10 cellular contexts compared by ENCODE assay signal in the genomic region with DNA sequence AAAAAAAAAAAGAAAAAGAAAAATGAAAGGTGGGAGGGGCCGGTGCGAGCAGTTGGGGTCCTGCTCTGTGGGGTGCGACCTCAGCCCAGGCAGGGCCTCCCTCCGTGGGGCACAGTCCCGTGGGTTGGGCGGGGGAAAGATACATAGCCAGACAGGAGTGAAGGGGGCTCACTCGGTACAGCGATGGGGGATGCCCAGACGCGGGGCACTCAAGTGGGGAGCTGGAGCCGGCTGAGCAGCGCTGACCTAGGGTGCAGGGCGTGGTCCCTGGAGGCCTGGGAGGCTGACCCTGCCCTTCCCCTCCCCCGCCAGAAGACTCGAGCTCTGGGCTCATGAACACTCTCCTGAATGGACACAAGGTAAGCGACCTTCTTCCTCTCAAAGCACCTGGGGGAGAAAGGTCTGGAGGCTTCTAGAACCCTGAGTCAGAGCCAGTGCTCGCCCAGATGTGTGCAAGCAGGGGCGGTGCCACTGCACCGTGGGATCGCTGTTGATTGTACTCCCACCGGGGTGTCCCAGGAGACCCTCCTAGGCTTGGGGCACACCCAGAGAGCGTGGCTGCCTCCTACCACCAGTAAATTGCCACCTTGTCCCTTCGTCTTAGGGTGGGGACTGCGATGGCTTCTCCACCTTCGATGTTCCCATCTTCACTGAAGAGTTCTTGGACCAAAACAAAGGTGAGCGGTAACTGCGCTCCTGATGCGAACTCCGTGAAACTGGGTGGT. TPM values are rescaled to one million over a fixed set of nuclear protein-coding genes. Genes with fewer than 3 reads are reported as not detected.
A peak's percentile ranks its signal among the peaks of the same experiment; 100 is the strongest.
DNase-seq lines count a peak whose midpoint lies in the region; TF ChIP-seq lines count a peak whose summit lies in the region.
"Had no signal": no experiment of that assay in that cellular context is flagged by ENCODE, and none has a peak within 500 bp of the region (broad histone marks: within the 10 kb centered on the region; RNA-seq: fewer than 3 reads in every experiment).

No MANE protein-coding gene starts in this region.

- DNase-seq in A673 (ENCODE audit: low spot score): no peak
- DNase-seq in fibroblast of mammary gland (ENCODE audit: low read depth): no peak
- DNase-seq in Kasumi-1 (lab: John Stamatoyannopoulos, UW): no peak
- DNase-seq in MV-4-11 (lab: John Stamatoyannopoulos, UW): no peak
- DNase-seq in UCSD-AML1 (lab: John Stamatoyannopoulos, UW; ENCODE audit: unreplicated experiment): no peak
- no peak for DNase-seq in DMS53 treated with DMSO at 0.1 percent for 48 hours (lab: John Stamatoyannopoulos, UW; ENCODE audit: unreplicated experiment)
- DNase-seq: EL, NCI-H345 had no signal

- no peaks in the 10 kb centered on the region for H3K9me2 ChIP-seq in OCI-LY1 (ENCODE audit: low read depth, low read length)

- H3K36me3 ChIP-seq in A673 (ENCODE audit: insufficient read depth, low read length, poor library complexity, severe bottlenecking) (peaks cover 15% of the 10 kb centered on the region), OCI-LY1 (ENCODE audit: insufficient read depth, low read length) (peaks cover 18% of the 10 kb centered on the region), neutrophil (peaks cover 5% of the 10 kb centered on the region)

- BruUV-seq in A673 (replicated peaks; lab: Mats Ljungman, UMichigan): no TSS peak

- H3K4me1 ChIP-seq in A673 (ENCODE audit: insufficient read depth, low read length, poor library complexity, severe bottlenecking) (peaks cover 16% of the 10 kb centered on the region), OCI-LY1 (ENCODE audit: insufficient read depth, low read length, severe bottlenecking) (peaks cover 21% of the 10 kb centered on the region), neutrophil (ENCODE audit: control insufficient read depth in 1 of 2, insufficient read depth in 1 of 2, low read depth in 1 of 2, low read length in 1 of 2) (peaks cover 22 to 28% of the 10 kb centered on the region in 2 experiments)

- H3K4me3 ChIP-seq in A673 (ENCODE audit: low read depth, low read length, poor library complexity, severe bottlenecking) (peak overlapping the region; percentile 23), OCI-LY1 (ENCODE audit: low read depth, low read length, poor library complexity, severe bottlenecking) (peak overlapping the region; percentile 63), fibroblast of mammary gland (ENCODE audit: control insufficient read depth, low read depth, low read length) (peak overlapping the region; percentile 6), neutrophil (ENCODE audit: low read depth in 1 of 2, low read length in 1 of 2) (peak overlapping the region; percentile 39 to 56)

- H3K27me3 ChIP-seq in A673 (replicated peaks; ENCODE audit: insufficient read depth, low read depth, low read length, poor library complexity) (no peaks in the 10 kb centered on the region), OCI-LY1 (ENCODE audit: insufficient read depth, low read length) (no peaks in the 10 kb centered on the region), neutrophil (no peaks in the 10 kb centered on the region)

- H3K27ac ChIP-seq in A673 (ENCODE audit: low read depth, low read length, poor library complexity, severe bottlenecking): peak overlapping the region; percentile 54
- H3K27ac ChIP-seq in OCI-LY1 (ENCODE audit: low read depth, low read length, poor library complexity, severe bottlenecking): peak overlapping the region; percentile 20
- H3K27ac ChIP-seq in neutrophil: no peak overlapping the region

- no peaks in the 10 kb centered on the region for H3K9me3 ChIP-seq in A673 (ENCODE audit: low read depth, low read length, poor library complexity, severe bottlenecking)
- H3K9me3 ChIP-seq in OCI-LY1 (ENCODE audit: low read length): no peaks in the 10 kb centered on the region
- H3K9me3 ChIP-seq in neutrophil: no peaks in the 10 kb centered on the region

- intact Hi-C loops in A673 (cut with micrococcal nuclease; ENCODE audit: unreplicated experiment): no loop called here

- POLR2A ChIA-PET in A673 (lab: Charles Lee; ENCODE audit: low non-redundant PET): interaction anchor here (0.6 kb wide), 1 partner anchor 22 kb away, joined by 10 read pairs; no protein-coding TSS in a partner anchor

- TF ChIP-seq CTCF in A673 (conservative IDR thresholded peaks at IDR 0.05; ENCODE audit: low read depth, low read length) (no peak), OCI-LY1 (IDR thresholded peaks at IDR 0.05; ENCODE audit: low read length) (no peak), fibroblast of mammary gland (conservative IDR thresholded peaks at IDR 0.05; ENCODE audit: control insufficient read depth, insufficient read depth, low read depth, low read length) (no peak), neutrophil (IDR thresholded peaks at IDR 0.05) (no peak)

- H3K9ac ChIP-seq in OCI-LY1 (ENCODE audit: low read length): peak overlapping the region; percentile 65

- CTCF ChIA-PET in A673 (lab: Charles Lee): no interaction called here

- H3F3A ChIP-seq in OCI-LY1 (ENCODE audit: insufficient read depth, low read length): 0 out of 2 replicates have a peak, but pooled peaks cover 3% of the 10 kb centered on the region

- H3K4me2 ChIP-seq in OCI-LY1 (ENCODE audit: low read length): peak overlapping the region; percentile 99

- H3K79me2 ChIP-seq in OCI-LY1 (ENCODE audit: insufficient read depth, low read length): no peaks in the 10 kb centered on the region

- H2AFZ ChIP-seq in OCI-LY1 (ENCODE audit: low read length): no peak overlapping the region

- H4K20me1 ChIP-seq in OCI-LY1 (ENCODE audit: insufficient read depth, low read length): no peaks in the 10 kb centered on the region

RNA-seq across cellular contexts. Expression of a gene that starts 3.4 kb away (rescaled TPM):
- 53.9 and 71.5 TPM in 2 replicates for total RNA-seq in A673 (2021)

RNA-seq across cellular contexts. Expression of a gene that starts 9.2 kb away (rescaled TPM):
- 0.34 and 1.2 TPM in 2 replicates for total RNA-seq in A673 (2021)

RNA-seq across cellular contexts. Expression of a gene that starts 18.7 kb away (rescaled TPM):
- 44.7 and 48.2 TPM in 2 replicates for total RNA-seq in A673 (2021)

RNA-seq across cellular contexts. Expression of a gene that starts 30.6 kb away (rescaled TPM):
- total RNA-seq in A673 (2021): 0.56 and 0.70 TPM in 2 replicates

RNA-seq across cellular contexts. Expression of a gene that starts 37.1 kb away (rescaled TPM):
- 4.2 and 7.7 TPM in 2 replicates for total RNA-seq in A673 (2021)

Comparison
In these comparisons a context has a peak if more than half of its experiments do, and no peak if none do; other contexts are left out.
1. H3K4me3 ChIP-seq: peak in every context shown above with its lines; median percentile 63 in OCI-LY1; 48 in neutrophil; 23 in A673; 6 in fibroblast of mammary gland.